ENCODE assay signal across 26 cellular contexts in genomic region chr5:34459908-34460307, GRCh38.
"Had no signal": no experiment of that assay in that cellular context is flagged by ENCODE, and none has a peak within 500 bp of the region (broad histone marks: within the 10 kb centered on the region; RNA-seq: fewer than 3 reads in every experiment).

No MANE protein-coding gene starts in this region.

- H3K27ac ChIP-seq: heart left ventricle, pancreas, prostate gland, sigmoid colon, thoracic aorta, uterus, VCaP had no signal

- DNase-seq: activated CD4-positive, alpha-beta memory T cell treated with anti-CD3 and anti-CD28 coated beads for 36 hours; activated CD4-positive, alpha-beta T cell treated with anti-CD3 and anti-CD28 coated beads, Interleukin-2, amount 10 ng/mL, durations not matched to agents 24 days and 14 days; activated CD8-positive, alpha-beta memory T cell treated with anti-CD3 and anti-CD28 coated beads, Interleukin-2, amount 50 U/mL, for 48 hours; activated gamma-delta T cell treated with Interleukin-2 at 50 U/mL for 16 hours; activated naive CD8-positive, alpha-beta T cell treated with anti-CD3 and anti-CD28 coated beads, Interleukin-2, amount 50 U/mL, for 24 hours; activated T-cell treated with anti-CD3 and anti-CD28 coated beads, Interleukin-2, amount 50 U/mL, for 24 hours; amygdala; central memory CD4-positive, alpha-beta T cell; heart left ventricle; hypothalamus; midbrain; naive thymus-derived CD4-positive, alpha-beta T cell; pancreas; retina; sigmoid colon; small intestine; stimulated activated CD4-positive, alpha-beta T cell treated with anti-CD3 and anti-CD28 coated beads, Interleukin-4, amount 100 ng/mL, for 24 hours; uterus had no signal

- H3K9me3 ChIP-seq: pancreas, prostate gland, sigmoid colon, thoracic aorta, uterus had no signal

- H3K27me3 Mint-ChIP-seq: activated naive CD4-positive, alpha-beta T cell treated with anti-CD3 and anti-CD28 coated beads, Interleukin-2, amount 50 U/mL, for 24 hours; type B pancreatic cell had no signal

- H3K4me3 Mint-ChIP-seq: activated CD4-positive, alpha-beta memory T cell treated with anti-CD3 and anti-CD28 coated beads for 36 hours; activated CD4-positive, alpha-beta T cell treated with anti-CD3 and anti-CD28 coated beads, Interleukin-2, amount 10 ng/mL, durations not matched to agents 24 days and 14 days; activated naive CD4-positive, alpha-beta T cell treated with anti-CD3 and anti-CD28 coated beads, Interleukin-2, amount 50 U/mL, for 24 hours; activated naive CD8-positive, alpha-beta T cell treated with anti-CD3 and anti-CD28 coated beads, Interleukin-2, amount 50 U/mL, for 24 hours; activated T-cell treated with anti-CD3 and anti-CD28 coated beads, Interleukin-2, amount 50 U/mL, for 24 hours; naive thymus-derived CD4-positive, alpha-beta T cell; stimulated activated effector memory CD8-positive, alpha-beta T cell treated with anti-CD3 and anti-CD28 coated beads, Interleukin-12 subunit alpha, Interleukin-12 subunit beta, amount 100 ng/mL, for 72 hours; stimulated activated naive CD8-positive, alpha-beta T cell treated with anti-CD3 and anti-CD28 coated beads, Interleukin-15, Interleukin-2, amounts not matched to agents 100 ng/mL and 50 ng/mL, for 24 hours; type B pancreatic cell had no signal

- H3K4me3 ChIP-seq: heart left ventricle, pancreas, prostate gland, sigmoid colon, thoracic aorta, uterus had no signal

- ATAC-seq: activated CD4-positive, CD25-positive, alpha-beta regulatory T cell treated with anti-CD3 and anti-CD28 coated beads, Interleukin-2, amount 50 U/mL, for 24 hours; activated naive CD8-positive, alpha-beta T cell treated with anti-CD3 and anti-CD28 coated beads, Interleukin-2, amount 50 U/mL, for 24 hours; heart left ventricle; naive thymus-derived CD4-positive, alpha-beta T cell; pancreas; stimulated activated effector memory CD8-positive, alpha-beta T cell treated with anti-CD3 and anti-CD28 coated beads, Interleukin-12 subunit alpha, Interleukin-12 subunit beta, amount 100 ng/mL, for 72 hours had no signal

- H3K27me3 ChIP-seq: heart left ventricle, pancreas, sigmoid colon, uterus had no signal

- H3K36me3 ChIP-seq: heart left ventricle, pancreas, prostate gland, sigmoid colon, thoracic aorta, uterus had no signal

- H3K27ac Mint-ChIP-seq: activated CD4-positive, alpha-beta memory T cell treated with anti-CD3 and anti-CD28 coated beads for 36 hours; activated CD4-positive, alpha-beta T cell treated with anti-CD3 and anti-CD28 coated beads, Interleukin-2, amount 10 ng/mL, durations not matched to agents 24 days and 14 days; activated naive CD4-positive, alpha-beta T cell treated with anti-CD3 and anti-CD28 coated beads, Interleukin-2, amount 50 U/mL, for 24 hours; activated naive CD8-positive, alpha-beta T cell treated with anti-CD3 and anti-CD28 coated beads, Interleukin-2, amount 50 U/mL, for 24 hours; activated T-cell treated with anti-CD3 and anti-CD28 coated beads, Interleukin-2, amount 50 U/mL, for 24 hours; naive thymus-derived CD4-positive, alpha-beta T cell; stimulated activated effector memory CD8-positive, alpha-beta T cell treated with anti-CD3 and anti-CD28 coated beads, Interleukin-12 subunit alpha, Interleukin-12 subunit beta, amount 100 ng/mL, for 72 hours; stimulated activated naive CD8-positive, alpha-beta T cell treated with anti-CD3 and anti-CD28 coated beads, Interleukin-15, Interleukin-2, amounts not matched to agents 100 ng/mL and 50 ng/mL, for 24 hours; type B pancreatic cell had no signal

- H3K36me3 Mint-ChIP-seq: activated CD4-positive, alpha-beta memory T cell treated with anti-CD3 and anti-CD28 coated beads for 36 hours; activated naive CD4-positive, alpha-beta T cell treated with anti-CD3 and anti-CD28 coated beads, Interleukin-2, amount 50 U/mL, for 24 hours; naive thymus-derived CD4-positive, alpha-beta T cell; stimulated activated effector memory CD8-positive, alpha-beta T cell treated with anti-CD3 and anti-CD28 coated beads, Interleukin-12 subunit alpha, Interleukin-12 subunit beta, amount 100 ng/mL, for 72 hours; type B pancreatic cell had no signal

- H3K9me3 Mint-ChIP-seq: activated naive CD4-positive, alpha-beta T cell treated with anti-CD3 and anti-CD28 coated beads, Interleukin-2, amount 50 U/mL, for 24 hours; activated naive CD8-positive, alpha-beta T cell treated with anti-CD3 and anti-CD28 coated beads, Interleukin-2, amount 50 U/mL, for 24 hours; stimulated activated naive CD8-positive, alpha-beta T cell treated with anti-CD3 and anti-CD28 coated beads, Interleukin-15, Interleukin-2, amounts not matched to agents 100 ng/mL and 50 ng/mL, for 24 hours; type B pancreatic cell had no signal

- H3K4me1 ChIP-seq: heart left ventricle, pancreas, prostate gland, sigmoid colon, uterus had no signal

- H3K4me1 Mint-ChIP-seq: stimulated activated effector memory CD8-positive, alpha-beta T cell treated with anti-CD3 and anti-CD28 coated beads, Interleukin-12 subunit alpha, Interleukin-12 subunit beta, amount 100 ng/mL, for 72 hours had no signal
